ENCODE assay signal across 8 cellular contexts in the genomic region with DNA sequence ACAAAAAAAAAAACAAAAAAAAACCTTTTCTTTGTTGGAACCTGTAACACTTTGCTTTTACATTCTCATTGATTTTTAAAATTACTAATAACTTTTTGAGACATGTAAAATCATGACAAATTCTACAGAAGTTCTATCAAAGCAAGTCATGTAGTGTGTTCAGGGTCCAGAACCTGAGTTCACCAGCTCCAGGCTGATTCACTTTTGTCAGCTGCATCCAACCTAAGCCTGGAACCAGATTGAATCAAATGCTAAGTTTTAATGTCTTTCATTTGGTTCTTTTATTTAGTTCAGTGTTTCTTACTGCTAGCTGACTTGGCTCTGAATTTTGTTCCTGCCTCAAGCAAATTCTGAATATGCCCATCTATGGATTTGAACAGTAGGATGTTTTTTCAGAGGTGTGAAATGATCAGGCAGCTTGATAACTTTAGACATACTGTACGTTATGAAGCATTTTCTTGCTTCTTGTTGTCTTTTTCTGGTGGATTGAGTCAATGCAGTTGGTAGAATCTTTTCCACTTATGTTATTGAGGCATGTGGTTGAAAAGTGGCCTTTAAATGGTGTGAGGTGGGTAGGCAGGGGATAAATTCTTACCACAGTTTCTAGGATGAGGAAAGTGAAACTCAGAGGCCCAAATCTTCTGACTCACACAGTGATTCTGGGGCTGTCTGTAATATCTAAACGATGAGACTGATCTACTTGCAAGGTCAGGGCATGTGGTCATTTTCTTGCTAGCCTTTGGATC.
A peak's percentile ranks its signal among the peaks of the same experiment; 100 is the strongest.
DNase-seq lines count a peak whose midpoint lies in the region; ATAC-seq and TF ChIP-seq lines count a peak whose summit lies in the region.
"Not testable (repeated sequence)": the region's sequence is repeated elsewhere in the genome, so short reads cannot be mapped to it uniquely, and the experiment has no call there.

No MANE protein-coding gene starts in this region.

- in situ Hi-C loops in IMR-90 (cut with MboI; ENCODE audit: low sequenced_read_pairs) = not testable (repeated sequence)

- H3K4me3 Mint-ChIP-seq in activated T-cell treated with anti-CD3 and anti-CD28 coated beads, Interleukin-2, amount 50 U/mL, for 72 hours; stimulated activated memory B cell treated with anti-CD40 and anti-IgM and Interleukin-4, amounts not matched to agents 10 μg/mL and 1 μg/mL and 100 μg/mL, for 72 hours: not testable (repeated sequence)

- CTCF ChIA-PET in IMR-90 (lab: Yijun Ruan, JAX) = not testable (repeated sequence)

- H4K8ac ChIP-seq in IMR-90 (ENCODE audit: low read depth in 2 of 2, low read length in 2 of 2) = not testable (repeated sequence)

- not testable (repeated sequence) for H3K9ac ChIP-seq in IMR-90 (ENCODE audit: low read depth, low read length)

- H2AFZ ChIP-seq in IMR-90 (replicated peaks; ENCODE audit: low read length, poor library complexity) = not testable (repeated sequence)

- not testable (repeated sequence) for H3K4ac ChIP-seq in IMR-90 (ENCODE audit: low read depth, low read length)

- H2BK120ac ChIP-seq in IMR-90 (ENCODE audit: low read depth, low read length) = not testable (repeated sequence)

- not testable (repeated sequence) for H3K4me1 Mint-ChIP-seq in activated T-cell treated with anti-CD3 and anti-CD28 coated beads, Interleukin-2, amount 50 U/mL, for 72 hours (ENCODE audit: low read depth)
- H3K4me1 Mint-ChIP-seq in stimulated activated memory B cell treated with anti-CD40 and anti-IgM and Interleukin-4, amounts not matched to agents 10 μg/mL and 1 μg/mL and 100 μg/mL, for 72 hours = peaks cover 13% of the 10 kb centered on the region

- H3K4me1 ChIP-seq in IMR-90 (ENCODE audit: control insufficient read depth, insufficient read depth, low read length) = not testable (repeated sequence)

- dilution Hi-C loops in IMR-90 (cut with HindIII; ENCODE audit: low sequenced_read_pairs, unreplicated experiment) = not testable (repeated sequence)

- H3K4me2 ChIP-seq in IMR-90 (ENCODE audit: low read depth, low read length) = not testable (repeated sequence)

- not testable (repeated sequence) for H3K9me1 ChIP-seq in IMR-90 (ENCODE audit: insufficient read depth, low read length)

- not testable (repeated sequence) for H3K14ac ChIP-seq in IMR-90 (replicated peaks; ENCODE audit: low read depth, low read length)

- WGBS in IMR-90 (ENCODE audit: extremely low coverage in 2 of 2, insufficient read length in 1 of 2), 2 experiments = no CpG with 5 or more reads among the region's 2 CpGs

- intact Hi-C loops in IMR-90 (cut with micrococcal nuclease); left cardiac atrium (cut with DNase I): not testable (repeated sequence)

- H3K27me3 Mint-ChIP-seq in activated T-cell treated with anti-CD3 and anti-CD28 coated beads, Interleukin-2, amount 50 U/mL, for 72 hours (ENCODE audit: low read depth); stimulated activated memory B cell treated with anti-CD40 and anti-IgM and Interleukin-4, amounts not matched to agents 10 μg/mL and 1 μg/mL and 100 μg/mL, for 72 hours: not testable (repeated sequence)

- not testable (repeated sequence) for H3K23ac ChIP-seq in IMR-90 (ENCODE audit: low read depth, low read length)

- H2BK5ac ChIP-seq in IMR-90 (ENCODE audit: low read depth, low read length, poor library complexity, severe bottlenecking) = not testable (repeated sequence)

- POLR2A ChIA-PET in IMR-90 (lab: Charles Lee; ENCODE audit: unreplicated experiment) = not testable (repeated sequence)

- H3K36me3 ChIP-seq in IMR-90 (ENCODE audit: control insufficient read depth, insufficient read depth, low read length) = not testable (repeated sequence)

- not testable (repeated sequence) for H2BK20ac ChIP-seq in IMR-90 (ENCODE audit: low read depth, low read length)

- H3K9me3 ChIP-seq in IMR-90 (ENCODE audit: control insufficient read depth, insufficient read depth, low read length) = not testable (repeated sequence)

- TF ChIP-seq CTCF in IMR-90 (conservative IDR thresholded peaks at IDR 0.05; ENCODE audit: low read depth, low read length) = not testable (repeated sequence)

- not testable (repeated sequence) for H2BK15ac ChIP-seq in IMR-90 (ENCODE audit: low read depth, low read length)

- H2AK9ac ChIP-seq in IMR-90 (replicated peaks; ENCODE audit: low read depth, low read length, poor library complexity) = not testable (repeated sequence)

- not testable (repeated sequence) for BruUV-seq in IMR-90 (replicated peaks; lab: Mats Ljungman, UMichigan)

- H4K91ac ChIP-seq in IMR-90 (ENCODE audit: insufficient read depth, low read depth, low read length) = not testable (repeated sequence)

- not testable (repeated sequence) for H3K18ac ChIP-seq in IMR-90 (ENCODE audit: low read depth, low read length)

- not testable (repeated sequence) for H3K27ac Mint-ChIP-seq in activated T-cell treated with anti-CD3 and anti-CD28 coated beads, Interleukin-2, amount 50 U/mL, for 72 hours; stimulated activated memory B cell treated with anti-CD40 and anti-IgM and Interleukin-4, amounts not matched to agents 10 μg/mL and 1 μg/mL and 100 μg/mL, for 72 hours

- TF ChIP-seq RAD21 in IMR-90 (IDR thresholded peaks at IDR 0.05; ENCODE audit: low read length) = not testable (repeated sequence)

- not testable (repeated sequence) for DNase-seq in IMR-90; activated T-cell treated with anti-CD3 and anti-CD28 coated beads, Interleukin-2, amount 50 U/mL, for 72 hours; left cardiac atrium

- not testable (repeated sequence) for H4K5ac ChIP-seq in IMR-90 (ENCODE audit: low read depth, low read length)

- not testable (repeated sequence) for H3K36me3 Mint-ChIP-seq in activated T-cell treated with anti-CD3 and anti-CD28 coated beads, Interleukin-2, amount 50 U/mL, for 72 hours (ENCODE audit: insufficient read depth in 2 of 2); stimulated activated memory B cell treated with anti-CD40 and anti-IgM and Interleukin-4, amounts not matched to agents 10 μg/mL and 1 μg/mL and 100 μg/mL, for 72 hours

- H3K56ac ChIP-seq in IMR-90 (ENCODE audit: extremely low read depth, insufficient read depth, low read length) = not testable (repeated sequence)

- H2AK5ac ChIP-seq in IMR-90 (ENCODE audit: low read depth, low read length) = not testable (repeated sequence)

- not testable (repeated sequence) for H3K4me3 ChIP-seq in IMR-90 (ENCODE audit: insufficient read depth, low read depth, low read length)

- not testable (repeated sequence) for H3K79me1 ChIP-seq in IMR-90 (ENCODE audit: low read depth in 1 of 2, low read length in 2 of 2)

- not testable (repeated sequence) for TF ChIP-seq POLR2A in IMR-90 (IDR thresholded peaks at IDR 0.05; ENCODE audit: low read depth, low read length)

- not testable (repeated sequence) for H3K27me3 ChIP-seq in IMR-90 (ENCODE audit: control insufficient read depth, insufficient read depth, low read length)

- peak; percentile 62 for ATAC-seq in GM18499 (IDR thresholded peaks at IDR 0.05; ENCODE audit: insufficient read depth, unreplicated experiment)
- peak; percentile 61 for ATAC-seq in GM21360 (IDR thresholded peaks at IDR 0.05; ENCODE audit: unreplicated experiment)
- ATAC-seq in HG02588 (IDR thresholded peaks at IDR 0.05; ENCODE audit: unreplicated experiment) = peak; percentile 64
- peak; percentile 45 for ATAC-seq in HG03060 (IDR thresholded peaks at IDR 0.05; ENCODE audit: low read depth, unreplicated experiment)
- peak; percentile 96 for ATAC-seq in IMR-90 (ENCODE audit: low read depth)
- peak; percentile 95 to 96 for ATAC-seq in activated T-cell treated with anti-CD3 and anti-CD28 coated beads, Interleukin-2, amount 50 U/mL, for 72 hours (replicated peaks in 1 of 2)
- peak; percentile 68 to 93 for ATAC-seq in left cardiac atrium
- peak; percentile 90 for ATAC-seq in stimulated activated memory B cell treated with anti-CD40 and anti-IgM and Interleukin-4, amounts not matched to agents 10 μg/mL and 1 μg/mL and 100 μg/mL, for 72 hours

- H4K20me1 ChIP-seq in IMR-90 (ENCODE audit: insufficient read depth, low read length) = not testable (repeated sequence)

- H3K27ac ChIP-seq in IMR-90 (ENCODE audit: insufficient read depth, low read length) = not testable (repeated sequence)

- not testable (repeated sequence) for H3K9me3 Mint-ChIP-seq in activated T-cell treated with anti-CD3 and anti-CD28 coated beads, Interleukin-2, amount 50 U/mL, for 72 hours; stimulated activated memory B cell treated with anti-CD40 and anti-IgM and Interleukin-4, amounts not matched to agents 10 μg/mL and 1 μg/mL and 100 μg/mL, for 72 hours

Comparison
In these comparisons a context has a peak if more than half of its experiments do, and no peak if none do; other contexts are left out.
1. ATAC-seq: peak in every context shown above with its lines; median percentile 96 in IMR-90; 96 in activated T-cell treated with anti-CD3 and anti-CD28 coated beads, Interleukin-2, amount 50 U/mL, for 72 hours; 90 in stimulated activated memory B cell treated with anti-CD40 and anti-IgM and Interleukin-4, amounts not matched to agents 10 μg/mL and 1 μg/mL and 100 μg/mL, for 72 hours; 80 in left cardiac atrium; 64 in HG02588; 62 in GM18499; 61 in GM21360; 45 in HG03060.